In the genomic region with DNA sequence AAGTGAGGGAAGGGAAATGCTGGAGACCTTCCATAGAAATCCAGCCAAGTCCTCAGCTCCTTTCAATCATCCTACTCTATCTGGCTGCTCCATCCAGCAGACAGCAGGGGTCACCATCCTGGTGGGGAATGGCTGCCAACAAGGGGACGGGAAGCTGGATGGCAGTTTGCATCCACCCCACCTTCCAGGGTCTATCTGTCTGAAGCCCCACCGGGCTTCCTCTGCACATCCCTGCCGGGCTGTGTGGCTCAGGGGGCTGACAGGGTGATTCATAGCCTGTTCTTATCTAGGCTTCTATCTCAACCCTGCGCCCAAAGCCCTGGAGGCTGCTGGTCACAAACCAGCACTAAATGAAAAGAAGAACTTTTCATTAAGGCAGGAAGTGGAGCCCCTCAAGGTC, we compare ENCODE assay signal across 9 cellular contexts. TPM values are rescaled to one million over a fixed set of nuclear protein-coding genes. Genes with fewer than 3 reads are reported as not detected.
DNase-seq lines count a peak whose midpoint lies in the region; ATAC-seq, FAIRE-seq and TF ChIP-seq lines count a peak whose summit lies in the region.
"Had no signal": no experiment of that assay in that cellular context is flagged by ENCODE, and none has a peak within 500 bp of the region (broad histone marks: within the 10 kb centered on the region; RNA-seq: fewer than 3 reads in every experiment).

No MANE protein-coding gene starts in this region.

- TF ChIP-seq EP300 in HepG2 (IDR thresholded peaks at IDR 0.05; ENCODE audit: low read depth in 2 of 2, low read length in 2 of 2): no peak
- no peak for TF ChIP-seq EP300 in HepG2 (CRISPR knock-in tag; IDR thresholded peaks at IDR 0.05; ENCODE audit: borderline replicate concordance)

- POLR2A ChIA-PET in CD8-positive, alpha-beta memory T cell (lab: Charles Lee): interaction anchor here (0.6 to 1.4 kb wide), 7 partner anchors 14 to 182 kb away, joined by 3 to 7 read pairs (median 4); a partner anchor contains a TSS
- POLR2A ChIA-PET in HepG2 (lab: Yijun Ruan, JAX): no interaction called here

- no peak for FAIRE-seq in HepG2 (lab: Jason Lieb, UNC)

- no peak for TF ChIP-seq POLR2A in HepG2 (IDR thresholded peaks at IDR 0.05; ENCODE audit: insufficient read depth in 1 of 2, low read depth in 2 of 2, low read length in 2 of 2)

- no TSS peak for BruUV-seq in HepG2 (replicated peaks; lab: Mats Ljungman, UMichigan)

- peak overlapping the region; percentile 93 to 97 (median 94) for H3K4me3 Mint-ChIP-seq in CD8-positive, alpha-beta memory T cell

- no peak overlapping the region for H2AFZ ChIP-seq in HepG2 (ENCODE audit: low read length)

- H3K27ac ChIP-seq in CD8-positive, alpha-beta memory T cell (ENCODE audit: low read depth, low read length): peak overlapping the region; percentile 51
- H3K27ac ChIP-seq in HepG2 (ENCODE audit: extremely low read length, insufficient read depth, low read length) (no peak overlapping the region), thymus (ENCODE audit: low read depth) (peak overlapping the region; percentile 15)

- no peak overlapping the region for H3K9ac ChIP-seq in HepG2 (ENCODE audit: insufficient read depth, low read depth, low read length)

- H3K4me1 Mint-ChIP-seq in CD8-positive, alpha-beta memory T cell: peaks cover 56 to 73% (median 69%) of the 10 kb centered on the region in 3 donors

- H3K27ac Mint-ChIP-seq in CD8-positive, alpha-beta memory T cell: peak overlapping the region; percentile 86 to 98 (median 96)

- TF ChIP-seq RAD21 in HepG2 (CRISPR knock-in tag; IDR thresholded peaks at IDR 0.05): no peak

- ATAC-seq in HepG2 (peak; percentile 70), GM19467 (IDR thresholded peaks at IDR 0.05; ENCODE audit: unreplicated experiment) (no peak), GM19463 (IDR thresholded peaks at IDR 0.05; ENCODE audit: unreplicated experiment) (no peak)

- intact Hi-C loops in HepG2 (cut with micrococcal nuclease; ENCODE audit: unreplicated experiment): no loop called here

- no peaks in the 10 kb centered on the region for H3K79me2 ChIP-seq in HepG2 (ENCODE audit: insufficient read depth, low read length)

- WGBS in HepG2 (ENCODE audit: low lambda C conversion rate): 0% methylated on average over 3 of the region's 4 CpGs
- 11% methylated on average over 4 of the region's 4 CpGs for WGBS in thymus

- DNase-seq in CD8-positive, alpha-beta memory T cell: peak; percentile 18 to 63 (median 24)
- DNase-seq in MG63 (peak; percentile 17), astrocyte of the spinal cord (ENCODE audit: low read depth, low spot score) (no peak), HepG2 (ENCODE audit: low spot score) (peak; percentile 9), NCI-H187 treated with DMSO at 0.1 percent for 48 hours (lab: John Stamatoyannopoulos, UW) (no peak)

- CTCF ChIA-PET in CD8-positive, alpha-beta memory T cell (lab: Charles Lee): interaction anchor here (0.7 to 2.5 kb wide), 11 partner anchors 9 to 117 kb away, joined by 3 to 11 read pairs (median 5); a partner anchor contains a TSS
- CTCF ChIA-PET in HepG2 (lab: Yijun Ruan, JAX; ENCODE audit: low intra/inter-chr PET ratio, low total read pairs): no interaction called here

- H3K9me3 ChIP-seq in CD8-positive, alpha-beta memory T cell (ENCODE audit: low read length): no peaks in the 10 kb centered on the region
- H3K9me3 ChIP-seq in MG63: no peaks in the 10 kb centered on the region
- H3K9me3 ChIP-seq in HepG2 (ENCODE audit: low read length): no peaks in the 10 kb centered on the region
- H3K9me3 ChIP-seq in thymus (ENCODE audit: control insufficient read depth): no peaks in the 10 kb centered on the region

- H3K9me3 Mint-ChIP-seq in CD8-positive, alpha-beta memory T cell: no peaks in the 10 kb centered on the region

- H3K4me1 ChIP-seq in CD8-positive, alpha-beta memory T cell (ENCODE audit: insufficient read depth, low read length): peaks cover 26% of the 10 kb centered on the region
- H3K4me1 ChIP-seq in HepG2 (ENCODE audit: insufficient read depth, low read length) (peaks cover 10% of the 10 kb centered on the region), thymus (ENCODE audit: control insufficient read depth, insufficient read depth, low read length) (no peaks in the 10 kb centered on the region)

- peaks cover 0 to 7% (median 2%) of the 10 kb centered on the region in 3 donors for H3K36me3 Mint-ChIP-seq in CD8-positive, alpha-beta memory T cell

- no peaks in the 10 kb centered on the region for H3K36me3 ChIP-seq in CD8-positive, alpha-beta memory T cell (ENCODE audit: insufficient read depth, low read length)
- no peaks in the 10 kb centered on the region for H3K36me3 ChIP-seq in MG63
- H3K36me3 ChIP-seq in HepG2 (replicated peaks in 1 of 2; ENCODE audit: control insufficient read depth in 1 of 2, insufficient read depth in 2 of 2, low read length in 2 of 2): no peaks in the 10 kb centered on the region
- H3K36me3 ChIP-seq in thymus (ENCODE audit: control insufficient read depth, insufficient read depth): no peaks in the 10 kb centered on the region

- no peak overlapping the region; the same call in 1 of the 2 replicates for H3K4me2 ChIP-seq in HepG2 (ENCODE audit: low read depth, low read length)

- peak overlapping the region; percentile 77 for H3K4me3 ChIP-seq in CD8-positive, alpha-beta memory T cell (ENCODE audit: low read length)
- peak overlapping the region; percentile 58 for H3K4me3 ChIP-seq in MG63
- peak overlapping the region; percentile 56 for H3K4me3 ChIP-seq in astrocyte of the spinal cord (ENCODE audit: low read depth, low read length)
- no peak overlapping the region for H3K4me3 ChIP-seq in HepG2 (replicated peaks in 1 of 3; ENCODE audit: insufficient read depth in 1 of 3, low read depth in 2 of 3, low read length in 3 of 3)
- H3K4me3 ChIP-seq in thymus (ENCODE audit: low read length): peak overlapping the region; percentile 50

- H3K27me3 Mint-ChIP-seq in CD8-positive, alpha-beta memory T cell: peaks cover 0 to 1% of the 10 kb centered on the region in 2 donors

- in situ Hi-C loops in astrocyte of the spinal cord (cut with HindIII; ENCODE audit: low sequenced_read_pairs) (no loop called here), HepG2 (cut with HindIII; ENCODE audit: extremely low pct_ligation_motif_present, low pct_unique_long_range_greater_than_20kb) (no loop called here)

- TF ChIP-seq CTCF in astrocyte of the spinal cord (IDR thresholded peaks at IDR 0.05; ENCODE audit: low read depth, low read length): peak; percentile 49
- TF ChIP-seq CTCF in HepG2 (CRISPR knock-in tag; IDR thresholded peaks at IDR 0.05): peak; percentile 63

- H4K20me1 ChIP-seq in HepG2 (ENCODE audit: insufficient read depth, low read length): no peaks in the 10 kb centered on the region

- no peaks in the 10 kb centered on the region for H3K27me3 ChIP-seq in CD8-positive, alpha-beta memory T cell (ENCODE audit: insufficient read depth, low read length, poor library complexity, severe bottlenecking)
- H3K27me3 ChIP-seq in MG63 (no peaks in the 10 kb centered on the region), HepG2 (ENCODE audit: control insufficient read depth in 1 of 2, insufficient read depth in 2 of 2, low read length in 2 of 2) (peaks cover 0 to 25% of the 10 kb centered on the region in 2 experiments; a peak in 2 of 5 replicates), thymus (ENCODE audit: control insufficient read depth, insufficient read depth) (peaks cover 24% of the 10 kb centered on the region)

RNA-seq across cellular contexts. Expression of a gene that starts 1.1 kb away (rescaled TPM):
- total RNA-seq in CD8-positive, alpha-beta memory T cell: 10 to 100 TPM; 12.4 to 13.2 TPM
- polyA plus RNA-seq in CD8-positive, alpha-beta memory T cell: 52.3 TPM
- total RNA-seq in MG63 (2014; rRNA removed; shearing (Covaris generic); ENCODE audit: low replicate concordance): 17.3 and 37.4 TPM in 2 replicates
- total RNA-seq in HepG2 (2016; rRNA removed; fragmentation: Illumina TruSeq; extraction: Trizol): 0.58 and 0.77 TPM in 2 replicates
- total RNA-seq in HepG2 (2016; cell fraction: cytosol; rRNA removed; fragmentation: Illumina TruSeq; extraction: Trizol; ENCODE audit: low read depth): 0.44 and 0.91 TPM in 2 replicates
- total RNA-seq in HepG2 (2016; cell fraction: insoluble cytoplasmic fraction; rRNA removed; fragmentation: Illumina TruSeq; extraction: Trizol): 0.77 and 1.00 TPM in 2 replicates
- total RNA-seq in HepG2 (2016; cell fraction: membrane; rRNA removed; fragmentation: Illumina TruSeq; extraction: Trizol): 0.41 and 0.77 TPM in 2 replicates
- total RNA-seq in HepG2 (2016; cell fraction: nucleus; rRNA removed; fragmentation: Illumina TruSeq; extraction: Trizol): 2.7 and 3.2 TPM in 2 replicates
- 0.64 and 0.90 TPM in 2 replicates for polyA plus RNA-seq in HepG2 (2011; rRNA removed)
- polyA plus RNA-seq in HepG2 (2011; cell fraction: cytosol; rRNA removed): 0.16 and 0.41 TPM in 2 replicates
- 1.8 TPM in 2 replicates for polyA plus RNA-seq in HepG2 (2011; cell fraction: nucleus; rRNA removed)
- 0.75 and 1.1 TPM in 2 replicates for polyA plus RNA-seq in HepG2 (2012)
- polyA plus RNA-seq in HepG2 (2016; cell fraction: cytosol; fragmentation: Illumina TruSeq; extraction: Trizol; ENCODE audit: low read depth): 0.06 TPM in 1 of 2 replicates, not detected in the other
- polyA plus RNA-seq in HepG2 (2016; cell fraction: insoluble cytoplasmic fraction; fragmentation: Illumina TruSeq; extraction: Trizol; ENCODE audit: low read depth): 0.47 and 0.52 TPM in 2 replicates
- polyA plus RNA-seq in HepG2 (2016; cell fraction: membrane; fragmentation: Illumina TruSeq; extraction: Trizol; ENCODE audit: low read depth): 0.23 and 0.29 TPM in 2 replicates
- polyA plus RNA-seq in HepG2 (2016; cell fraction: nucleus; fragmentation: Illumina TruSeq; extraction: Trizol; ENCODE audit: insufficient read depth, low read depth): 1.7 and 3.1 TPM in 2 replicates
- polyA minus RNA-seq in HepG2 (2011; rRNA and poly(A)+ RNA removed; ENCODE audit: low replicate concordance): 0.10 and 0.12 TPM in 2 replicates
- 0.18 and 0.69 TPM in 2 replicates for polyA minus RNA-seq in HepG2 (2011; cell fraction: cytosol; rRNA and poly(A)+ RNA removed)
- polyA minus RNA-seq in HepG2 (2011; cell fraction: nucleus; rRNA and poly(A)+ RNA removed): 2.5 and 3.7 TPM in 2 replicates
- polyA plus RNA-seq in thymus: 22.2 TPM

RNA-seq across cellular contexts. Expression of a gene that starts 45.3 kb away (rescaled TPM):
- not detected for total RNA-seq in CD8-positive, alpha-beta memory T cell
- polyA plus RNA-seq in CD8-positive, alpha-beta memory T cell: not detected
- total RNA-seq in MG63 (2014; rRNA removed; shearing (Covaris generic); ENCODE audit: low replicate concordance): not detected in 2 replicates
- not detected in 2 replicates for total RNA-seq in HepG2 (2016; rRNA removed; fragmentation: Illumina TruSeq; extraction: Trizol)
- total RNA-seq in HepG2 (2016; cell fraction: cytosol; rRNA removed; fragmentation: Illumina TruSeq; extraction: Trizol; ENCODE audit: low read depth): not detected in 2 replicates
- not detected in 2 replicates for total RNA-seq in HepG2 (2016; cell fraction: insoluble cytoplasmic fraction; rRNA removed; fragmentation: Illumina TruSeq; extraction: Trizol)
- not detected in 2 replicates for total RNA-seq in HepG2 (2016; cell fraction: membrane; rRNA removed; fragmentation: Illumina TruSeq; extraction: Trizol)
- total RNA-seq in HepG2 (2016; cell fraction: nucleus; rRNA removed; fragmentation: Illumina TruSeq; extraction: Trizol): not detected in 2 replicates
- polyA plus RNA-seq in HepG2 (2011; rRNA removed): not detected in 2 replicates
- not detected in 2 replicates for polyA plus RNA-seq in HepG2 (2011; cell fraction: cytosol; rRNA removed)
- polyA plus RNA-seq in HepG2 (2011; cell fraction: nucleus; rRNA removed): not detected in 2 replicates
- polyA plus RNA-seq in HepG2 (2012): not detected in 2 replicates
- polyA plus RNA-seq in HepG2 (2016; cell fraction: cytosol; fragmentation: Illumina TruSeq; extraction: Trizol; ENCODE audit: low read depth): not detected in 2 replicates
- polyA plus RNA-seq in HepG2 (2016; cell fraction: insoluble cytoplasmic fraction; fragmentation: Illumina TruSeq; extraction: Trizol; ENCODE audit: low read depth): not detected in 2 replicates
- polyA plus RNA-seq in HepG2 (2016; cell fraction: membrane; fragmentation: Illumina TruSeq; extraction: Trizol; ENCODE audit: low read depth): not detected in 2 replicates
- polyA plus RNA-seq in HepG2 (2016; cell fraction: nucleus; fragmentation: Illumina TruSeq; extraction: Trizol; ENCODE audit: insufficient read depth, low read depth): not detected in 2 replicates
- polyA minus RNA-seq in HepG2 (2011; rRNA and poly(A)+ RNA removed; ENCODE audit: low replicate concordance): not detected in 2 replicates
- not detected in 2 replicates for polyA minus RNA-seq in HepG2 (2011; cell fraction: cytosol; rRNA and poly(A)+ RNA removed)
- 0.25 TPM in 1 of 2 replicates, not detected in the other for polyA minus RNA-seq in HepG2 (2011; cell fraction: nucleus; rRNA and poly(A)+ RNA removed)
- 0.05 TPM for polyA plus RNA-seq in thymus
- total RNA-seq: glomerular endothelial cell had no signal

Comparison
In these comparisons a context has a peak if more than half of its experiments do, and no peak if none do; other contexts are left out.
1. DNase-seq: peak in CD8-positive, alpha-beta memory T cell (5 of 5), MG63 (single experiment) and HepG2 (single experiment); none in astrocyte of the spinal cord (single experiment) and NCI-H187 treated with DMSO at 0.1 percent for 48 hours (single experiment).
2. H3K4me3 ChIP-seq: peak in CD8-positive, alpha-beta memory T cell (single experiment), MG63 (single experiment), astrocyte of the spinal cord (single experiment) and thymus (single experiment); none in HepG2 (0 of 3).